ENCODE assay signal across 1 cellular context in the genomic region with DNA sequence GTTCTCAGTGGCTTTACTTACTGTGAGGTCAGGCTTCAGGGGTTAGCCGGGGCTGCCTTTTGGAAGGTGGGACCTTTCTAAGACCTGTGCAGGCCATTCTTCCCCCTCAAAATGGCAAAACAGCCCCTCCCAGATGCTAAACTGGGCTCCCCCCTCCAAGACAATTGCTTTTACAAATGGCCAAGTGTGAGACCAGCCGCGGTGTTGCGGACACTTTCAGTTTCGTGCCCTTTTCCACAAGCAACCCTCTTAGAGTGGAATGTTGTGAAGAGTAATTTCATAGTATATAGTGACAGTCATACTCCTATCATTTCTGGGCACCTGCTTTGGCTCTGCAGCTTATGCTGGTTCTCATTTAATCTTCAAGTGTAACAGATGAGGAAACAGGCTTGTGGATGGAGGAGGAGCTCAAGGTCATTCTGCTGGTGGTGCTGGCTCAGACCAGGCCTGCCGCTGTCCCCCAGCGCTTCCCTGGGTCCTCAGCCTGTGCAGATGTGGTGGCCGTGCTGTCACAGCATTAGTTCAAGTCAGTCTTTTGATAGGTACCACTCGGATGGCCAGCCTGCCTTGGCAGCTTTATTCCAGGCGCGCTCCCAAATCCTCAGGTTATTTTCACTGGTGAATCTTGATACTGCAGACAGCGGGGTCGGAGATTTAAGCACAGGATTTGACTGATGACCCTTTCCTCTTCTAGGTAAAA.
TF ChIP-seq lines count a peak whose summit lies in the region.

No MANE protein-coding gene starts in this region.

TF ChIP-seq in WTC11, 78 proteins besides CTCF, POLR2A, EP300 and RAD21 (continued from another document):
- TF ChIP-seq, protein P1, sequence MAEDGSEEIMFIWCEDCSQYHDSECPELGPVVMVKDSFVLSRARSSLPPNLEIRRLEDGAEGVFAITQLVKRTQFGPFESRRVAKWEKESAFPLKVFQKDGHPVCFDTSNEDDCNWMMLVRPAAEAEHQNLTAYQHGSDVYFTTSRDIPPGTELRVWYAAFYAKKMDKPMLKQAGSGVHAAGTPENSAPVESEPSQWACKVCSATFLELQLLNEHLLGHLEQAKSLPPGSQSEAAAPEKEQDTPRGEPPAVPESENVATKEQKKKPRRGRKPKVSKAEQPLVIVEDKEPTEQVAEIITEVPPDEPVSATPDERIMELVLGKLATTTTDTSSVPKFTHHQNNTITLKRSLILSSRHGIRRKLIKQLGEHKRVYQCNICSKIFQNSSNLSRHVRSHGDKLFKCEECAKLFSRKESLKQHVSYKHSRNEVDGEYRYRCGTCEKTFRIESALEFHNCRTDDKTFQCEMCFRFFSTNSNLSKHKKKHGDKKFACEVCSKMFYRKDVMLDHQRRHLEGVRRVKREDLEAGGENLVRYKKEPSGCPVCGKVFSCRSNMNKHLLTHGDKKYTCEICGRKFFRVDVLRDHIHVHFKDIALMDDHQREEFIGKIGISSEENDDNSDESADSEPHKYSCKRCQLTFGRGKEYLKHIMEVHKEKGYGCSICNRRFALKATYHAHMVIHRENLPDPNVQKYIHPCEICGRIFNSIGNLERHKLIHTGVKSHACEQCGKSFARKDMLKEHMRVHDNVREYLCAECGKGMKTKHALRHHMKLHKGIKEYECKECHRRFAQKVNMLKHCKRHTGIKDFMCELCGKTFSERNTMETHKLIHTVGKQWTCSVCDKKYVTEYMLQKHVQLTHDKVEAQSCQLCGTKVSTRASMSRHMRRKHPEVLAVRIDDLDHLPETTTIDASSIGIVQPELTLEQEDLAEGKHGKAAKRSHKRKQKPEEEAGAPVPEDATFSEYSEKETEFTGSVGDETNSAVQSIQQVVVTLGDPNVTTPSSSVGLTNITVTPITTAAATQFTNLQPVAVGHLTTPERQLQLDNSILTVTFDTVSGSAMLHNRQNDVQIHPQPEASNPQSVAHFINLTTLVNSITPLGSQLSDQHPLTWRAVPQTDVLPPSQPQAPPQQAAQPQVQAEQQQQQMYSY (CRISPR knock-in tag; IDR thresholded peaks at IDR 0.05), result no peak
- no peak for TF ChIP-seq CREB1 (CRISPR knock-in tag; IDR thresholded peaks at IDR 0.05)
- no peak for TF ChIP-seq GTF2I (CRISPR knock-in tag; conservative IDR thresholded peaks at IDR 0.05)
- TF ChIP-seq NR1H2 (CRISPR knock-in tag; IDR thresholded peaks at IDR 0.05), result no peak
- TF ChIP-seq IRF2 (CRISPR knock-in tag; IDR thresholded peaks at IDR 0.05; ENCODE audit: borderline replicate concordance, low read depth), result no peak
